ENCODE assay signal across 8 cellular contexts in genomic region chr6:38702471-38703397, GRCh38. TPM values are rescaled to one million over a fixed set of nuclear protein-coding genes. Genes with fewer than 3 reads are reported as not detected.
A peak's percentile ranks its signal among the peaks of the same experiment; 100 is the strongest.
DNase-seq lines count a peak whose midpoint lies in the region; TF ChIP-seq lines count a peak whose summit lies in the region.

TSS of gene GLO1 (minus strand) at chr6:38703145. CDS start at chr6:38703054, 91 bp downstream.

- peaks cover 37% of the 10 kb centered on the region for H3K4me1 Mint-ChIP-seq in activated naive CD4-positive, alpha-beta T cell treated with anti-CD3 and anti-CD28 coated beads for 36 hours (ENCODE audit: low read depth)

- peak within 1 kb of the TSS; percentile 88 for H3K27ac ChIP-seq in subcutaneous abdominal adipose tissue (ENCODE audit: low read depth, low read length)

- peaks cover 39% of the 10 kb centered on the region for H3K36me3 Mint-ChIP-seq in activated naive CD4-positive, alpha-beta T cell treated with anti-CD3 and anti-CD28 coated beads for 36 hours (ENCODE audit: low read depth)

- peaks cover 8% of the 10 kb centered on the region for H3K27me3 Mint-ChIP-seq in activated naive CD4-positive, alpha-beta T cell treated with anti-CD3 and anti-CD28 coated beads for 36 hours (ENCODE audit: low read depth)

- peak within 1 kb of the TSS; percentile 63 for H2AFZ ChIP-seq in neuron (ENCODE audit: low read depth, low read length)

- H3K4me3 ChIP-seq in HFF-Myc (replicated peaks; ENCODE audit: low read depth, low read length) (peak within 1 kb of the TSS; percentile 91), neuron (ENCODE audit: low read length) (peak within 1 kb of the TSS; percentile 78), subcutaneous abdominal adipose tissue (ENCODE audit: low read depth in 1 of 5, low read length in 5 of 5) (peak within 1 kb of the TSS; percentile 80 to 89 (median 84))

- H3K4me3 Mint-ChIP-seq in activated naive CD4-positive, alpha-beta T cell treated with anti-CD3 and anti-CD28 coated beads for 36 hours = peak within 1 kb of the TSS; percentile 99

- peak within 1 kb of the TSS; percentile 97 for H3K27ac Mint-ChIP-seq in activated naive CD4-positive, alpha-beta T cell treated with anti-CD3 and anti-CD28 coated beads for 36 hours

- no peak for TF ChIP-seq CTCF in HFF-Myc (IDR thresholded peaks at IDR 0.05; ENCODE audit: low read depth, low read length, missing control alignments)

- peaks cover 4% of the 10 kb centered on the region for H3K4me1 ChIP-seq in neuron (ENCODE audit: insufficient read depth, low read length)
- H3K4me1 ChIP-seq in subcutaneous abdominal adipose tissue (ENCODE audit: control insufficient read depth in 5 of 5, insufficient read depth in 5 of 5, low read length in 5 of 5) = peaks cover 0 to 10% (median 7%) of the 10 kb centered on the region in 5 donors

- H3K9me3 ChIP-seq in neuron (ENCODE audit: low read length) = peaks cover 12% of the 10 kb centered on the region
- H3K9me3 ChIP-seq in subcutaneous abdominal adipose tissue (ENCODE audit: control insufficient read depth in 5 of 5, low read length in 5 of 5) = peaks cover 0 to 7% (median 5%) of the 10 kb centered on the region in 5 donors

- H3K36me3 ChIP-seq in neuron (ENCODE audit: insufficient read depth, low read length) = peaks cover 12% of the 10 kb centered on the region
- H3K36me3 ChIP-seq in subcutaneous abdominal adipose tissue (ENCODE audit: control insufficient read depth in 5 of 5, insufficient read depth in 5 of 5, low read length in 5 of 5) = peaks cover 0 to 2% (median 0%) of the 10 kb centered on the region in 5 donors

- H3K9ac ChIP-seq in subcutaneous abdominal adipose tissue (ENCODE audit: low read length in 5 of 5) = peak within 1 kb of the TSS; percentile 84 to 97 (median 90)

- H3K9me3 Mint-ChIP-seq in activated naive CD4-positive, alpha-beta T cell treated with anti-CD3 and anti-CD28 coated beads for 36 hours = peaks cover 13% of the 10 kb centered on the region

- CTCF ChIA-PET in activated naive CD4-positive, alpha-beta T cell treated with anti-CD3 and anti-CD28 coated beads for 36 hours (lab: Charles Lee) = no interaction called here

- intact Hi-C loops in activated naive CD4-positive, alpha-beta T cell treated with anti-CD3 and anti-CD28 coated beads for 36 hours (cut with micrococcal nuclease) = loop anchor here (1.0 to 2.0 kb wide), 3 partner anchors 30 to 412 kb away; partner anchors contain the start of genes BTBD9 and SAYSD1

- DNase-seq in GM03348 (ENCODE audit: low spot score) (peak; percentile 99), HFF-Myc (ENCODE audit: extremely low read depth, low read depth) (peak; percentile 96), NAMALWA (ENCODE audit: low spot score) (peak; percentile 98), SK-N-DZ (ENCODE audit: low spot score) (peak; percentile 98), foreskin melanocyte (peak; percentile 97)
- DNase-seq in activated naive CD4-positive, alpha-beta T cell treated with anti-CD3 and anti-CD28 coated beads for 36 hours = peak; percentile 98

- H3K27me3 ChIP-seq in neuron (ENCODE audit: insufficient read depth, low read length) (no peaks in the 10 kb centered on the region), subcutaneous abdominal adipose tissue (ENCODE audit: control insufficient read depth in 5 of 5, insufficient read depth in 4 of 5, low read length in 5 of 5) (peaks cover 0 to 7% (median 0%) of the 10 kb centered on the region in 5 donors)

RNA-seq across cellular contexts. Expression of gene GLO1, which starts in this region (rescaled TPM):
- polyA plus RNA-seq in SK-N-DZ (2014; cell fraction: cytosol; rRNA removed) = 264 and 266 TPM in 2 replicates
- 116 and 129 TPM in 2 replicates for polyA plus RNA-seq in SK-N-DZ (2014; cell fraction: nucleus; rRNA removed)
- total RNA-seq in activated naive CD4-positive, alpha-beta T cell treated with anti-CD3 and anti-CD28 coated beads for 36 hours = 100 to 1,000 TPM; 137 to 144 TPM

Comparison
In these comparisons a context has a peak if more than half of its experiments do, and no peak if none do; other contexts are left out.
1. Peak in every context shown above with its lines: DNase-seq, H3K4me3 ChIP-seq and H3K27ac ChIP-seq.